In genomic region chr9:4857163-4857562, GRCh38 we compare ENCODE assay signal across 21 cellular contexts.
DNase-seq lines count a peak whose midpoint lies in the region; ATAC-seq and TF ChIP-seq lines count a peak whose summit lies in the region.
"Had no signal": no experiment of that assay in that cellular context is flagged by ENCODE, and none has a peak within 500 bp of the region (broad histone marks: within the 10 kb centered on the region; RNA-seq: fewer than 3 reads in every experiment).

No MANE protein-coding gene starts in this region.

- WGBS in GM23248 (ENCODE audit: low coverage in 1 of 2, low lambda C conversion rate in 2 of 2, missing lambda C conversion rate in 2 of 2), 2 experiments = 93 to 97% methylated on average over 3 of the region's 3 CpGs
- no CpG with 5 or more reads among the region's 3 CpGs for WGBS in H9 (ENCODE audit: extremely low coverage, insufficient read length, low lambda C conversion rate)

- H3K56ac ChIP-seq in H9 (ENCODE audit: insufficient read length, low read depth, low read length) = no peak overlapping the region

- H3K4me2 ChIP-seq in GM23248 (ENCODE audit: unreplicated experiment) = no peak overlapping the region
- no peak overlapping the region for H3K4me2 ChIP-seq in H9 (ENCODE audit: insufficient read depth, insufficient read length, low read length)

- no peaks in the 10 kb centered on the region for H3K23me2 ChIP-seq in H9 (ENCODE audit: insufficient read length, low read depth, low read length, poor library complexity, severe bottlenecking)

- peaks cover 16% of the 10 kb centered on the region for H3F3A ChIP-seq in GM23248 (ENCODE audit: insufficient read depth)

- H3K14ac ChIP-seq in H9 (ENCODE audit: insufficient read depth, low read length) = no peak overlapping the region

- POLR2A ChIA-PET in activated CD4-positive, alpha-beta T cell treated with anti-CD3 and anti-CD28 coated beads, Interleukin-2, amount 10 ng/mL, durations not matched to agents 7 days and 5 days (lab: Charles Lee) = no interaction called here

- H3K9me2 ChIP-seq in GM23248 (ENCODE audit: insufficient read depth) = no peaks in the 10 kb centered on the region

- H3K4me3 Mint-ChIP-seq in activated CD4-positive, alpha-beta T cell treated with anti-CD3 and anti-CD28 coated beads, Interleukin-2, amount 10 ng/mL, durations not matched to agents 24 days and 14 days = peak overlapping the region; percentile 5
- no peak overlapping the region for H3K4me3 Mint-ChIP-seq in activated CD4-positive, alpha-beta T cell treated with anti-CD3 and anti-CD28 coated beads, Interleukin-2, amount 10 ng/mL, durations not matched to agents 7 days and 5 days
- H3K4me3 Mint-ChIP-seq in activated T-helper 2 cell treated with anti-CD3 and anti-CD28 coated beads, Interferon-gamma antibody, Interleukin-2, Interleukin-4, amounts not matched to agents 10 μg/mL and 5 μg/mL and 100 μg/mL, durations not matched to agents 14 hours and 24 hours and 36 hours (ENCODE audit: low read depth) = no peak overlapping the region
- no peak overlapping the region for H3K4me3 Mint-ChIP-seq in H9
- H3K4me3 Mint-ChIP-seq: activated naive CD8-positive, alpha-beta T cell treated with anti-CD3 and anti-CD28 coated beads, Interleukin-2, amount 10 ng/mL, durations not matched to agents 7 days and 5 days; natural killer cell treated with Interleukin-12 subunit alpha and Interleukin-12 subunit beta and Interleukin-15 and Interleukin-18, amount 100 ng/mL, for 72 hours had no signal

- no peak overlapping the region for H2BK15ac ChIP-seq in H9 (ENCODE audit: low read depth, low read length)

- H3K27me3 ChIP-seq in GM23248 (replicated peaks; ENCODE audit: insufficient read depth) (no peaks in the 10 kb centered on the region), gastrocnemius medialis (no peaks in the 10 kb centered on the region), H9 (ENCODE audit: insufficient read depth, low read length) (no peaks in the 10 kb centered on the region)
- H3K27me3 ChIP-seq: cardiac muscle cell, foreskin keratinocyte had no signal

- CTCF ChIA-PET in activated CD4-positive, alpha-beta T cell treated with anti-CD3 and anti-CD28 coated beads, Interleukin-2, amount 10 ng/mL, durations not matched to agents 7 days and 5 days (lab: Charles Lee) = interaction anchor here (0.6 to 1.1 kb wide), 3 partner anchors 8 to 128 kb away, joined by 3 read pairs; partner anchors contain the start of gene JAK2

- no peak for TF ChIP-seq CTCF in gastrocnemius medialis (IDR thresholded peaks at IDR 0.05 in 4 of 5, conservative IDR thresholded peaks at IDR 0.05 in 1 of 5)
- no peak for TF ChIP-seq CTCF in H9 (conservative IDR thresholded peaks at IDR 0.05)

- H3K79me2 ChIP-seq in GM23248 (ENCODE audit: insufficient read depth) = no peaks in the 10 kb centered on the region
- H3K79me2 ChIP-seq in H9 (ENCODE audit: insufficient read depth, low read length) = no peaks in the 10 kb centered on the region
- H3K79me2 ChIP-seq: parathyroid adenoma had no signal

- H3K79me1 ChIP-seq in H9 (ENCODE audit: insufficient read depth, low read depth, low read length, poor library complexity, severe bottlenecking) = no peaks in the 10 kb centered on the region

- no peak overlapping the region for H4K5ac ChIP-seq in H9 (ENCODE audit: insufficient read length, low read depth, low read length)

- H2BK120ac ChIP-seq in H9 (ENCODE audit: low read depth, low read length, poor library complexity, severe bottlenecking) = no peak overlapping the region

- H2BK12ac ChIP-seq in H9 (ENCODE audit: insufficient read length, low read depth, low read length) = no peak overlapping the region

- no peak overlapping the region for H4K8ac ChIP-seq in H9 (replicated peaks; ENCODE audit: insufficient read length, low read depth, low read length)

- no peaks in the 10 kb centered on the region for H3K9me3 Mint-ChIP-seq in activated CD4-positive, alpha-beta T cell treated with anti-CD3 and anti-CD28 coated beads, Interleukin-2, amount 10 ng/mL, durations not matched to agents 24 days and 14 days
- H3K9me3 Mint-ChIP-seq in activated CD4-positive, alpha-beta T cell treated with anti-CD3 and anti-CD28 coated beads, Interleukin-2, amount 10 ng/mL, durations not matched to agents 7 days and 5 days = no peaks in the 10 kb centered on the region
- H3K9me3 Mint-ChIP-seq in activated T-helper 2 cell treated with anti-CD3 and anti-CD28 coated beads, Interferon-gamma antibody, Interleukin-2, Interleukin-4, amounts not matched to agents 10 μg/mL and 5 μg/mL and 100 μg/mL, durations not matched to agents 14 hours and 24 hours and 36 hours = no peaks in the 10 kb centered on the region
- no peaks in the 10 kb centered on the region for H3K9me3 Mint-ChIP-seq in H9
- H3K9me3 Mint-ChIP-seq: natural killer cell treated with Interleukin-12 subunit alpha and Interleukin-12 subunit beta and Interleukin-15 and Interleukin-18, amount 100 ng/mL, for 72 hours had no signal

- no peak overlapping the region for H2BK20ac ChIP-seq in H9 (ENCODE audit: low read depth, low read length, poor library complexity, severe bottlenecking)

- H3K9ac ChIP-seq in GM23248 = no peak overlapping the region
- H3K9ac ChIP-seq in H9 (ENCODE audit: extremely low read depth, insufficient read length, low read length) = no peak overlapping the region
- H3K9ac ChIP-seq: parathyroid adenoma had no signal

- no peak overlapping the region for H2BK5ac ChIP-seq in H9 (ENCODE audit: insufficient read length, low read length)

- no peak overlapping the region for H3K18ac ChIP-seq in H9 (ENCODE audit: insufficient read length, low read depth, low read length)

- H2AFZ ChIP-seq in GM23248 = no peak overlapping the region
- no peak overlapping the region for H2AFZ ChIP-seq in H9 (ENCODE audit: low read length)
- H2AFZ ChIP-seq: parathyroid adenoma had no signal

- TF ChIP-seq POLR2A in gastrocnemius medialis (IDR thresholded peaks at IDR 0.05) = no peak

- H3K4me3 ChIP-seq in GM23248 (no peak overlapping the region), gastrocnemius medialis (no peak overlapping the region)
- H3K4me3 ChIP-seq: cardiac muscle cell, HAP-1 had no signal

- H3K27me3 Mint-ChIP-seq in activated CD4-positive, alpha-beta T cell treated with anti-CD3 and anti-CD28 coated beads, Interleukin-2, amount 10 ng/mL, durations not matched to agents 24 days and 14 days = no peaks in the 10 kb centered on the region
- no peaks in the 10 kb centered on the region for H3K27me3 Mint-ChIP-seq in activated CD4-positive, alpha-beta T cell treated with anti-CD3 and anti-CD28 coated beads, Interleukin-2, amount 10 ng/mL, durations not matched to agents 7 days and 5 days
- H3K27me3 Mint-ChIP-seq in activated T-helper 2 cell treated with anti-CD3 and anti-CD28 coated beads, Interferon-gamma antibody, Interleukin-2, Interleukin-4, amounts not matched to agents 10 μg/mL and 5 μg/mL and 100 μg/mL, durations not matched to agents 14 hours and 24 hours and 36 hours (ENCODE audit: low read depth) = no peaks in the 10 kb centered on the region
- no peaks in the 10 kb centered on the region for H3K27me3 Mint-ChIP-seq in H9 (ENCODE audit: low read depth)
- H3K27me3 Mint-ChIP-seq: activated naive CD8-positive, alpha-beta T cell treated with anti-CD3 and anti-CD28 coated beads, Interleukin-2, amount 10 ng/mL, durations not matched to agents 7 days and 5 days; natural killer cell treated with Interleukin-12 subunit alpha and Interleukin-12 subunit beta and Interleukin-15 and Interleukin-18, amount 100 ng/mL, for 72 hours had no signal

- no peak for DNase-seq in activated CD4-positive, alpha-beta T cell treated with anti-CD3 and anti-CD28 coated beads, Interleukin-2, amount 10 ng/mL, durations not matched to agents 24 days and 14 days
- DNase-seq in activated CD4-positive, alpha-beta T cell treated with anti-CD3 and anti-CD28 coated beads, Interleukin-2, amount 10 ng/mL, durations not matched to agents 7 days and 5 days = no peak
- DNase-seq in GM23248 (peak; percentile 38), gastrocnemius medialis (no peak), H9 (no peak), NCI-H2081 (lab: John Stamatoyannopoulos, UW) (no peak), D341Med (ENCODE audit: low spot score) (no peak)
- no peak for DNase-seq in activated T-helper 2 cell treated with anti-CD3 and anti-CD28 coated beads, Interferon-gamma antibody, Interleukin-2, Interleukin-4, amounts not matched to agents 10 μg/mL and 5 μg/mL and 100 μg/mL, durations not matched to agents 14 hours and 24 hours and 36 hours (ENCODE audit: low spot score)
- DNase-seq: activated CD8-positive, alpha-beta memory T cell treated with anti-CD3 and anti-CD28 coated beads, Interleukin-2, amount 50 U/mL, for 4 hours; activated naive CD8-positive, alpha-beta T cell treated with anti-CD3 and anti-CD28 coated beads, Interleukin-2, amount 10 ng/mL, durations not matched to agents 7 days and 5 days; foreskin keratinocyte; kidney glomerular epithelial cell; NCI-H1436; NCI-H2171 treated with DMSO at 0.1 percent for 48 hours; stimulated activated CD4-positive, alpha-beta T cell treated with anti-CD3 and anti-CD28 coated beads, Interleukin-4, amount 100 ng/mL, for 1 hour had no signal

- intact Hi-C loops in activated CD4-positive, alpha-beta T cell treated with anti-CD3 and anti-CD28 coated beads, Interleukin-2, amount 10 ng/mL, durations not matched to agents 24 days and 14 days (cut with micrococcal nuclease) = loop anchor here (1.0 kb wide), 1 partner anchor 8 kb away; no protein-coding TSS in a partner anchor
- intact Hi-C loops in activated T-helper 2 cell treated with anti-CD3 and anti-CD28 coated beads, Interferon-gamma antibody, Interleukin-2, Interleukin-4, amounts not matched to agents 10 μg/mL and 5 μg/mL and 100 μg/mL, durations not matched to agents 14 hours and 24 hours and 36 hours (cut with micrococcal nuclease) = loop anchor here (1.0 kb wide), 1 partner anchor 8 kb away; no protein-coding TSS in a partner anchor
- intact Hi-C loops in gastrocnemius medialis (cut with DNase I; ENCODE audit: low total_unique reads) = no loop called here

- peak overlapping the region; percentile 39 for H3K27ac Mint-ChIP-seq in activated CD4-positive, alpha-beta T cell treated with anti-CD3 and anti-CD28 coated beads, Interleukin-2, amount 10 ng/mL, durations not matched to agents 24 days and 14 days
- no peak overlapping the region for H3K27ac Mint-ChIP-seq in activated CD4-positive, alpha-beta T cell treated with anti-CD3 and anti-CD28 coated beads, Interleukin-2, amount 10 ng/mL, durations not matched to agents 7 days and 5 days
- H3K27ac Mint-ChIP-seq in activated T-helper 2 cell treated with anti-CD3 and anti-CD28 coated beads, Interferon-gamma antibody, Interleukin-2, Interleukin-4, amounts not matched to agents 10 μg/mL and 5 μg/mL and 100 μg/mL, durations not matched to agents 14 hours and 24 hours and 36 hours = peak overlapping the region; percentile 42
- H3K27ac Mint-ChIP-seq in H9 = no peak overlapping the region
- H3K27ac Mint-ChIP-seq: activated naive CD8-positive, alpha-beta T cell treated with anti-CD3 and anti-CD28 coated beads, Interleukin-2, amount 10 ng/mL, durations not matched to agents 7 days and 5 days had no signal

- H4K91ac ChIP-seq in H9 (ENCODE audit: insufficient read length, low read depth, low read length) = no peak overlapping the region

- H4K20me1 ChIP-seq in GM23248 (ENCODE audit: insufficient read depth) (no peaks in the 10 kb centered on the region), H9 (ENCODE audit: control insufficient read depth, insufficient read depth, insufficient read length) (no peaks in the 10 kb centered on the region)

- no peak overlapping the region for H3K23ac ChIP-seq in H9 (ENCODE audit: insufficient read length, low read depth, low read length)

- no peak overlapping the region for H3K4ac ChIP-seq in H9 (ENCODE audit: low read depth, low read length)

- H3K36me3 Mint-ChIP-seq in activated CD4-positive, alpha-beta T cell treated with anti-CD3 and anti-CD28 coated beads, Interleukin-2, amount 10 ng/mL, durations not matched to agents 24 days and 14 days (ENCODE audit: low read depth) = peaks cover 62% of the 10 kb centered on the region
- H3K36me3 Mint-ChIP-seq in activated CD4-positive, alpha-beta T cell treated with anti-CD3 and anti-CD28 coated beads, Interleukin-2, amount 10 ng/mL, durations not matched to agents 7 days and 5 days (ENCODE audit: low read depth) = peaks cover 37% of the 10 kb centered on the region
- peaks cover 76% of the 10 kb centered on the region for H3K36me3 Mint-ChIP-seq in activated T-helper 2 cell treated with anti-CD3 and anti-CD28 coated beads, Interferon-gamma antibody, Interleukin-2, Interleukin-4, amounts not matched to agents 10 μg/mL and 5 μg/mL and 100 μg/mL, durations not matched to agents 14 hours and 24 hours and 36 hours (ENCODE audit: low read depth)
- H3K36me3 Mint-ChIP-seq in H9 (ENCODE audit: insufficient read depth in 1 of 3, low read depth in 3 of 3) = peaks cover 18 to 65% (median 21%) of the 10 kb centered on the region in 3 experiments; a peak in 6 of 7 replicates
- H3K36me3 Mint-ChIP-seq: natural killer cell treated with Interleukin-12 subunit alpha and Interleukin-12 subunit beta and Interleukin-15 and Interleukin-18, amount 100 ng/mL, for 72 hours had no signal

- H3K9me3 ChIP-seq in GM23248 (ENCODE audit: low read depth) (no peaks in the 10 kb centered on the region), gastrocnemius medialis (no peaks in the 10 kb centered on the region), H9 (ENCODE audit: control insufficient read depth, low read depth, low read length) (no peaks in the 10 kb centered on the region)
- H3K9me3 ChIP-seq: HAP-1 had no signal

- H3T11ph ChIP-seq in H9 (ENCODE audit: low read length) = no peak overlapping the region

- no peak for ATAC-seq in gastrocnemius medialis
- ATAC-seq: foreskin keratinocyte; natural killer cell treated with Interleukin-12 subunit alpha and Interleukin-12 subunit beta and Interleukin-15 and Interleukin-18, amount 100 ng/mL, for 72 hours had no signal

- H3K4me1 Mint-ChIP-seq in activated CD4-positive, alpha-beta T cell treated with anti-CD3 and anti-CD28 coated beads, Interleukin-2, amount 10 ng/mL, durations not matched to agents 24 days and 14 days = peaks cover 18% of the 10 kb centered on the region
- peaks cover 8% of the 10 kb centered on the region for H3K4me1 Mint-ChIP-seq in activated CD4-positive, alpha-beta T cell treated with anti-CD3 and anti-CD28 coated beads, Interleukin-2, amount 10 ng/mL, durations not matched to agents 7 days and 5 days
- peaks cover 40% of the 10 kb centered on the region for H3K4me1 Mint-ChIP-seq in activated T-helper 2 cell treated with anti-CD3 and anti-CD28 coated beads, Interferon-gamma antibody, Interleukin-2, Interleukin-4, amounts not matched to agents 10 μg/mL and 5 μg/mL and 100 μg/mL, durations not matched to agents 14 hours and 24 hours and 36 hours (ENCODE audit: low read depth)
- no peaks in the 10 kb centered on the region for H3K4me1 Mint-ChIP-seq in H9

- H3K36me3 ChIP-seq in GM23248 (ENCODE audit: low read depth) = no peaks in the 10 kb centered on the region
- peaks cover 0 to 17% of the 10 kb centered on the region in 2 donors for H3K36me3 ChIP-seq in gastrocnemius medialis
- H3K36me3 ChIP-seq: cardiac muscle cell had no signal

- H3K4me1 ChIP-seq in GM23248 (ENCODE audit: insufficient read depth) (peaks cover 20% of the 10 kb centered on the region), gastrocnemius medialis (peaks cover 41 to 46% of the 10 kb centered on the region in 2 donors), H9 (ENCODE audit: insufficient read depth, low read length) (no peaks in the 10 kb centered on the region)
- H3K4me1 ChIP-seq: parathyroid adenoma had no signal

- H3K27ac ChIP-seq in GM23248 = no peak overlapping the region
- peak overlapping the region in 3 of 4 donors; percentile 26 to 85 (median 75) for H3K27ac ChIP-seq in gastrocnemius medialis
- no peak overlapping the region for H3K27ac ChIP-seq in H9 (ENCODE audit: insufficient read length, low read depth, low read length)
- H3K27ac ChIP-seq: C4-2B, cardiac muscle cell, epithelial cell of prostate, foreskin keratinocyte, parathyroid adenoma had no signal

- H2AK5ac ChIP-seq in H9 (ENCODE audit: insufficient read length, low read length) = no peak overlapping the region

- in situ Hi-C loops in GM23248 (cut with MboI) (no loop called here), gastrocnemius medialis (cut with MboI; ENCODE audit: low sequenced_read_pairs in 4 of 4) (no loop called here)

Comparison
In these comparisons a context has a peak if more than half of its experiments do, and no peak if none do; other contexts are left out.
1. H3K27ac Mint-ChIP-seq: peak in activated CD4-positive, alpha-beta T cell treated with anti-CD3 and anti-CD28 coated beads, Interleukin-2, amount 10 ng/mL, durations not matched to agents 24 days and 14 days (single experiment) and activated T-helper 2 cell treated with anti-CD3 and anti-CD28 coated beads, Interferon-gamma antibody, Interleukin-2, Interleukin-4, amounts not matched to agents 10 μg/mL and 5 μg/mL and 100 μg/mL, durations not matched to agents 14 hours and 24 hours and 36 hours (single experiment); none in activated CD4-positive, alpha-beta T cell treated with anti-CD3 and anti-CD28 coated beads, Interleukin-2, amount 10 ng/mL, durations not matched to agents 7 days and 5 days (single experiment) and H9 (0 of 3).
2. H3K27ac ChIP-seq: peak in gastrocnemius medialis (3 of 4); none in GM23248 (single experiment) and H9 (single experiment).